16 cellular contexts compared by ENCODE assay signal in the genomic region with DNA sequence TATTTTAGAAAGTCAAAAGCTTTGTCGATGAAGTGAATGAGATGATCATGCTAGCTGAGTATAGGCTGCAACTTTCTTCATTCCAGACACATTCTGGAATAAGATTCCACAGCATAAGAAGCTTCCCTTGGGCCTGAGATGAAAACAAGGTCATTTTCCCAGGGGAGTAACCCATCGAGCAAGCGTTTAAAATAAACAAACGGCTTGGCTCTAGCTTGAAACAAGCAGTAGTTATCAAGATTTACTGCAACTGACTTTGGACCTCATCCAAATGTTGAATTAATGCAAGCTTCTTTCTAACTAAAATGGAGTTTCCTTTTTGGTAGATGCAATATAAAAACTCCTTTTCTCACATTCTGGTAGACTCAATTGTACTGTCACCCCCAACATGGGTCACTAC. TPM values are rescaled to one million over a fixed set of nuclear protein-coding genes. Genes with fewer than 3 reads are reported as not detected.
DNase-seq lines count a peak whose midpoint lies in the region; ATAC-seq and TF ChIP-seq lines count a peak whose summit lies in the region.
"Had no signal": no experiment of that assay in that cellular context is flagged by ENCODE, and none has a peak within 500 bp of the region (broad histone marks: within the 10 kb centered on the region; RNA-seq: fewer than 3 reads in every experiment).

No MANE protein-coding gene starts in this region.

- H2AFZ ChIP-seq in parathyroid adenoma (peak overlapping the region; percentile 43), H9 (ENCODE audit: low read length) (no peak overlapping the region)

- no peak for TF ChIP-seq CTCF in fibroblast of the aortic adventitia (IDR thresholded peaks at IDR 0.05; ENCODE audit: insufficient read depth, low read length)
- TF ChIP-seq CTCF in parathyroid adenoma (IDR thresholded peaks at IDR 0.05), result no peak
- no peak for TF ChIP-seq CTCF in H9 (conservative IDR thresholded peaks at IDR 0.05)
- TF ChIP-seq CTCF in CD4-positive, alpha-beta T cell (IDR thresholded peaks at IDR 0.05), result no peak

- H3K4me1 ChIP-seq in parathyroid adenoma, result peaks cover 5% of the 10 kb centered on the region
- no peaks in the 10 kb centered on the region for H3K4me1 ChIP-seq in H9 (ENCODE audit: insufficient read depth, low read length)
- H3K4me1 ChIP-seq: SJCRH30, thyroid gland had no signal

- H3K36me3 ChIP-seq in parathyroid adenoma (ENCODE audit: control insufficient read depth, insufficient read depth, low read length), result no peaks in the 10 kb centered on the region
- H3K36me3 ChIP-seq: SJCRH30, thyroid gland had no signal

- no peak overlapping the region for H2BK120ac ChIP-seq in H9 (ENCODE audit: low read depth, low read length, poor library complexity, severe bottlenecking)

- H4K5ac ChIP-seq in H9 (ENCODE audit: insufficient read length, low read depth, low read length), result no peak overlapping the region

- H4K91ac ChIP-seq in H9 (ENCODE audit: insufficient read length, low read depth, low read length), result no peak overlapping the region

- no peak for ATAC-seq in CD4-positive, alpha-beta T cell (ENCODE audit: poor library complexity)
- ATAC-seq: activated CD8-positive, alpha-beta T cell treated with anti-CD3 and anti-CD28 coated beads for 36 hours had no signal

- H3T11ph ChIP-seq in H9 (ENCODE audit: low read length), result no peak overlapping the region

- no peaks in the 10 kb centered on the region for H3K23me2 ChIP-seq in H9 (ENCODE audit: insufficient read length, low read depth, low read length, poor library complexity, severe bottlenecking)

- H3K9me3 Mint-ChIP-seq in H9, result peaks cover 4 to 5% of the 10 kb centered on the region in 2 experiments; a peak in 1 of 5 replicates
- peaks cover 4% of the 10 kb centered on the region for H3K9me3 Mint-ChIP-seq in CD4-positive, alpha-beta T cell
- H3K9me3 Mint-ChIP-seq: activated CD8-positive, alpha-beta T cell treated with anti-CD3 and anti-CD28 coated beads for 36 hours had no signal

- POLR2A ChIA-PET in CD4-positive, alpha-beta T cell (lab: Charles Lee), result no interaction called here

- H3K9me3 ChIP-seq in parathyroid adenoma (ENCODE audit: control insufficient read depth, low read length), result no peaks in the 10 kb centered on the region
- no peaks in the 10 kb centered on the region for H3K9me3 ChIP-seq in H9 (ENCODE audit: control insufficient read depth, low read depth, low read length)
- no peaks in the 10 kb centered on the region for H3K9me3 ChIP-seq in CD4-positive, alpha-beta T cell (ENCODE audit: control insufficient read depth, low read length)
- H3K9me3 ChIP-seq: SJCRH30, thyroid gland had no signal

- no peak overlapping the region for H3K4ac ChIP-seq in H9 (ENCODE audit: low read depth, low read length)

- H3K27me3 ChIP-seq in parathyroid adenoma (ENCODE audit: control insufficient read depth, insufficient read depth, low read length), result no peaks in the 10 kb centered on the region
- no peaks in the 10 kb centered on the region for H3K27me3 ChIP-seq in H9 (ENCODE audit: insufficient read depth, low read length)
- no peaks in the 10 kb centered on the region for H3K27me3 ChIP-seq in CD4-positive, alpha-beta T cell (ENCODE audit: control insufficient read depth, insufficient read depth, low read length)
- H3K27me3 ChIP-seq: SJCRH30, thyroid gland had no signal

- H3K56ac ChIP-seq in H9 (ENCODE audit: insufficient read length, low read depth, low read length), result no peak overlapping the region

- no peaks in the 10 kb centered on the region for H4K20me1 ChIP-seq in H9 (ENCODE audit: control insufficient read depth, insufficient read depth, insufficient read length)

- no peak overlapping the region for H2BK15ac ChIP-seq in H9 (ENCODE audit: low read depth, low read length)

- CTCF ChIA-PET in CD4-positive, alpha-beta T cell (lab: Charles Lee), result no interaction called here

- no peak overlapping the region for H2BK20ac ChIP-seq in H9 (ENCODE audit: low read depth, low read length, poor library complexity, severe bottlenecking)

- intact Hi-C loops in CD4-positive, alpha-beta T cell (cut with DNase I, micrococcal nuclease), result no loop called here

- no peak overlapping the region for H2BK12ac ChIP-seq in H9 (ENCODE audit: insufficient read length, low read depth, low read length)

- H3K27ac Mint-ChIP-seq in H9, result peak overlapping the region in 1 of 3 experiments; percentile 33; a peak in 1 of 7 replicates
- H3K27ac Mint-ChIP-seq in CD4-positive, alpha-beta T cell, result no peak overlapping the region
- H3K27ac Mint-ChIP-seq: activated CD8-positive, alpha-beta T cell treated with anti-CD3 and anti-CD28 coated beads for 36 hours; immature natural killer cell; progenitor cell of endocrine pancreas had no signal

- H3K79me1 ChIP-seq in H9 (ENCODE audit: insufficient read depth, low read depth, low read length, poor library complexity, severe bottlenecking), result no peaks in the 10 kb centered on the region

- H3K79me2 ChIP-seq in parathyroid adenoma (no peaks in the 10 kb centered on the region), H9 (ENCODE audit: insufficient read depth, low read length) (no peaks in the 10 kb centered on the region)

- H3K36me3 Mint-ChIP-seq in H9 (ENCODE audit: insufficient read depth in 1 of 3, low read depth in 3 of 3), result no peaks in the 10 kb centered on the region
- H3K36me3 Mint-ChIP-seq in CD4-positive, alpha-beta T cell (ENCODE audit: low read depth), result no peaks in the 10 kb centered on the region
- H3K36me3 Mint-ChIP-seq: immature natural killer cell had no signal

- H3K4me2 ChIP-seq in parathyroid adenoma (ENCODE audit: low read length) (peak overlapping the region; percentile 43), H9 (ENCODE audit: insufficient read depth, insufficient read length, low read length) (no peak overlapping the region)

- H3K4me1 Mint-ChIP-seq in H9, result 0 out of 4 replicates have a peak, but pooled peaks cover 0 to 3% of the 10 kb centered on the region in 2 experiments
- no peaks in the 10 kb centered on the region for H3K4me1 Mint-ChIP-seq in CD4-positive, alpha-beta T cell (ENCODE audit: low read depth)
- H3K4me1 Mint-ChIP-seq: immature natural killer cell had no signal

- H4K8ac ChIP-seq in H9 (replicated peaks; ENCODE audit: insufficient read length, low read depth, low read length), result no peak overlapping the region

- peaks cover 14% of the 10 kb centered on the region for H3K27me3 Mint-ChIP-seq in H9 (ENCODE audit: low read depth)
- H3K27me3 Mint-ChIP-seq in CD4-positive, alpha-beta T cell, result peaks cover 31% of the 10 kb centered on the region

- no peak overlapping the region for H2BK5ac ChIP-seq in H9 (ENCODE audit: insufficient read length, low read length)

- WGBS in H9 (ENCODE audit: extremely low coverage, insufficient read length, low lambda C conversion rate), result no CpG with 5 or more reads among the region's 4 CpGs

- no peak overlapping the region for H3K14ac ChIP-seq in H9 (ENCODE audit: insufficient read depth, low read length)

- H3K4me3 ChIP-seq in fibroblast of the aortic adventitia (ENCODE audit: low read depth, low read length), result no peak overlapping the region
- no peak overlapping the region for H3K4me3 ChIP-seq in parathyroid adenoma (ENCODE audit: low read depth, low read length)
- H3K4me3 ChIP-seq: SJCRH30, thyroid gland had no signal

- H3K27ac ChIP-seq in parathyroid adenoma, result no peak overlapping the region
- no peak overlapping the region for H3K27ac ChIP-seq in H9 (ENCODE audit: insufficient read length, low read depth, low read length)
- H3K27ac ChIP-seq in CD4-positive, alpha-beta T cell (ENCODE audit: low read depth, low read length), result no peak overlapping the region
- H3K27ac ChIP-seq: C4-2B, SJCRH30, thyroid gland had no signal

- H3K9ac ChIP-seq in parathyroid adenoma (no peak overlapping the region), H9 (ENCODE audit: extremely low read depth, insufficient read length, low read length) (no peak overlapping the region)

- no peak overlapping the region for H3K23ac ChIP-seq in H9 (ENCODE audit: insufficient read length, low read depth, low read length)

- DNase-seq in EL (peak; percentile 8), NCI-H69 (lab: John Stamatoyannopoulos, UW) (peak; percentile 7), fibroblast of the aortic adventitia (ENCODE audit: low read depth) (peak; percentile 81), H9 (no peak), NCI-H146 treated with DMSO at 0.1 percent for 48 hours (lab: John Stamatoyannopoulos, UW; ENCODE audit: unreplicated experiment) (no peak)
- DNase-seq in CD4-positive, alpha-beta T cell, result no peak
- DNase-seq in effector CD4-positive, alpha-beta T cell, result no peak
- DNase-seq: activated CD8-positive, alpha-beta T cell treated with anti-CD3 and anti-CD28 coated beads for 36 hours; foreskin melanocyte; immature natural killer cell; SJCRH30; stimulated activated CD4-positive, alpha-beta T cell treated with anti-CD3 and anti-CD28 coated beads, Interleukin-1b, Interleukin-23, amount 100 ng/mL, for 48 hours; thyroid gland had no signal

- H2AK5ac ChIP-seq in H9 (ENCODE audit: insufficient read length, low read length), result no peak overlapping the region

- H3K4me3 Mint-ChIP-seq in H9, result no peak overlapping the region
- H3K4me3 Mint-ChIP-seq in CD4-positive, alpha-beta T cell, result no peak overlapping the region
- H3K4me3 Mint-ChIP-seq: activated CD8-positive, alpha-beta T cell treated with anti-CD3 and anti-CD28 coated beads for 36 hours; immature natural killer cell had no signal

- H3K18ac ChIP-seq in H9 (ENCODE audit: insufficient read length, low read depth, low read length), result no peak overlapping the region

RNA-seq across cellular contexts. Expression of a gene that starts 23.0 kb away (rescaled TPM):
- total RNA-seq in fibroblast of the aortic adventitia (ENCODE audit: low replicate concordance), result 2.1 and 5.6 TPM in 2 replicates
- 0.15 and 0.22 TPM in 2 replicates for total RNA-seq in H9 (2021)
- not detected for total RNA-seq in CD4-positive, alpha-beta T cell
- total RNA-seq: activated CD8-positive, alpha-beta T cell treated with anti-CD3 and anti-CD28 coated beads for 36 hours had no signal

Comparison
In these comparisons a context has a peak if more than half of its experiments do, and no peak if none do; other contexts are left out.
1. DNase-seq: peak in EL (single experiment), NCI-H69 (single experiment) and fibroblast of the aortic adventitia (single experiment); none in H9 (single experiment), CD4-positive, alpha-beta T cell (0 of 10), NCI-H146 treated with DMSO at 0.1 percent for 48 hours (single experiment) and effector CD4-positive, alpha-beta T cell (single experiment).